9 cellular contexts compared by ENCODE assay signal in genomic region chr21:45990741-45991605, GRCh38. TPM values are rescaled to one million over a fixed set of nuclear protein-coding genes. Genes with fewer than 3 reads are reported as not detected.
DNase-seq lines count a peak whose midpoint lies in the region; ATAC-seq, FAIRE-seq and TF ChIP-seq lines count a peak whose summit lies in the region.
"Had no signal": no experiment of that assay in that cellular context is flagged by ENCODE, and none has a peak within 500 bp of the region (broad histone marks: within the 10 kb centered on the region; RNA-seq: fewer than 3 reads in every experiment).

No MANE protein-coding gene starts in this region.

- H3K9me3 ChIP-seq in RWPE2 (ENCODE audit: severe bottlenecking) (no peaks in the 10 kb centered on the region), heart right ventricle (no peaks in the 10 kb centered on the region), psoas muscle (no peaks in the 10 kb centered on the region)

- 87 to 89% methylated on average over 41 to 45 of the region's 45 CpGs for WGBS in heart right ventricle, 2 donors
- WGBS in psoas muscle, 3 donors = 84 to 87% (median 87%) methylated on average over 42 to 45 of the region's 45 CpGs

- intact Hi-C loops in heart right ventricle (cut with DNase I) (loop anchor here in 1 of 10 donors (10.0 kb wide), 1 partner anchor 124 kb away; no protein-coding TSS in a partner anchor), psoas muscle (cut with DNase I) (no loop called here)

- DNase-seq in D721Med (ENCODE audit: insufficient read length, low spot score) (peak; percentile 8), RWPE2 (ENCODE audit: low spot score) (peak; percentile 51), heart right ventricle (peak; percentile 3 to 13), psoas muscle (peak; percentile 20 to 52), H4 (ENCODE audit: low spot score) (no peak), GF-D8 (lab: John Stamatoyannopoulos, UW) (no peak), HK-2 (ENCODE audit: unreplicated experiment) (no peak)
- DNase-seq: Calu3 had no signal

- H3K27me3 ChIP-seq in RWPE2 (ENCODE audit: insufficient read depth, poor library complexity, severe bottlenecking) (no peaks in the 10 kb centered on the region), heart right ventricle (no peaks in the 10 kb centered on the region), psoas muscle (ENCODE audit: insufficient read depth in 3 of 3, low read length in 2 of 3) (no peaks in the 10 kb centered on the region)

- H3K27ac ChIP-seq in RWPE2 (ENCODE audit: poor library complexity, severe bottlenecking) = no peak overlapping the region
- peak overlapping the region in 4 of 10 donors; percentile 14 to 74 (median 24) for H3K27ac ChIP-seq in heart right ventricle
- no peak overlapping the region for H3K27ac ChIP-seq in psoas muscle

- no peak for TF ChIP-seq CTCF in D721Med (IDR thresholded peaks at IDR 0.05; ENCODE audit: insufficient read depth, missing control alignments)
- TF ChIP-seq CTCF in RWPE2 (IDR thresholded peaks at IDR 0.05; ENCODE audit: poor library complexity, severe bottlenecking) = no peak
- TF ChIP-seq CTCF in heart right ventricle (IDR thresholded peaks at IDR 0.05) = no peak
- TF ChIP-seq CTCF in psoas muscle (IDR thresholded peaks at IDR 0.05) = no peak

- no peak for ATAC-seq in RWPE2 (ENCODE audit: low read depth)
- ATAC-seq in heart right ventricle = no peak
- ATAC-seq in psoas muscle = no peak

- FAIRE-seq in D721Med (lab: Jason Lieb, UNC) = no peak
- FAIRE-seq: endometrium had no signal

- H3K36me3 ChIP-seq in RWPE2 (ENCODE audit: low read depth) (no peaks in the 10 kb centered on the region), heart right ventricle (peaks cover 0 to 91% (median 48%) of the 10 kb centered on the region in 9 donors), psoas muscle (ENCODE audit: insufficient read depth in 1 of 2, low read depth in 1 of 2) (peaks cover 0 to 57% of the 10 kb centered on the region in 2 donors)

- H3K4me1 ChIP-seq in RWPE2 (ENCODE audit: insufficient read depth, poor library complexity, severe bottlenecking) = no peaks in the 10 kb centered on the region
- peaks cover 0 to 38% (median 8%) of the 10 kb centered on the region in 9 donors for H3K4me1 ChIP-seq in heart right ventricle
- H3K4me1 ChIP-seq in psoas muscle = no peaks in the 10 kb centered on the region

- H3K4me3 ChIP-seq in RWPE2 (ENCODE audit: severe bottlenecking) (no peak overlapping the region), heart right ventricle (no peak overlapping the region), psoas muscle (no peak overlapping the region)

RNA-seq across cellular contexts. Expression of gene COL6A1, which starts 9.4 kb away (rescaled TPM):
- total RNA-seq in heart right ventricle (100 to 1,000 TPM in 5 of 10 donors, 10 to 100 TPM in 5; 71.9 to 260 (median 100) TPM), psoas muscle (10 to 100 TPM; 36.1 to 83.0 (median 61.9) TPM)
- polyA plus RNA-seq in heart right ventricle (100 to 1,000 TPM; 209 to 388 TPM), psoas muscle (10 to 100 TPM; 29.4 to 32.1 (median 30.4) TPM)
- total RNA-seq in H4 (2014; rRNA removed; shearing (Covaris generic)) = 29.6 and 34.1 TPM in 2 replicates

Comparison
In these comparisons a context has a peak if more than half of its experiments do, and no peak if none do; other contexts are left out.
1. DNase-seq: peak in D721Med (single experiment), RWPE2 (single experiment), heart right ventricle (2 of 2) and psoas muscle (2 of 2); none in H4 (single experiment), GF-D8 (single experiment) and HK-2 (single experiment).